Comparison of ENCODE assay signal across 1 cellular context in genomic region chr14:61929651-61930050, GRCh38.
TF ChIP-seq lines count a peak whose summit lies in the region.

No MANE protein-coding gene starts in this region.

TF ChIP-seq in IMR-90, 13 proteins besides CTCF, POLR2A, EP300 and RAD21 (continued from another document):
- TF ChIP-seq NFE2L2 (IDR thresholded peaks at IDR 0.05; ENCODE audit: low read depth, low read length), result no peak
